Comparison of ENCODE assay signal across 8 cellular contexts in the genomic region with DNA sequence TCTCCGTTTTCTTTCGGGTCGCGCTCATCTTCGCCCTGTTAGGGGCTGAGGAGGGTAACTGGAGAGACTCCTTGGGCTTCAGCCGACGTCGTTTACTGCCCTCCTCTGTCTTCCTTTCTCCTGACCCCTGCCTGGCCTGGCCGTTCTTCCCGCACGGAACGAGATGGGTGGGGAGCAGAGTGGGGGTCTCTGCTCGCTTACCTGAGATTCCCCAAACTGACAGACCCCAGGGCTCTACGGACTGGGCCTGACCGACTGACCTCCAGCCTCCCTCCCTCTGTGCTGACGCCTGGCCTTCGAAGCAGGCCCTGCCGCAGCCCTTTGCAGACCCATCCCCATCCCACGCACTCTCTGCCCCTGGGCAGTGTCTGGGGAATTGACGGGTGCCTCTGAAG. TPM values are rescaled to one million over a fixed set of nuclear protein-coding genes. Genes with fewer than 3 reads are reported as not detected.
DNase-seq lines count a peak whose midpoint lies in the region; ATAC-seq and TF ChIP-seq lines count a peak whose summit lies in the region.

No MANE protein-coding gene starts in this region.

- peaks cover 6% of the 10 kb centered on the region for H3K27me3 Mint-ChIP-seq in CD4-positive, CD25-positive, alpha-beta regulatory T cell
- peaks cover 4% of the 10 kb centered on the region for H3K27me3 Mint-ChIP-seq in activated CD8-positive, alpha-beta T cell treated with anti-CD3 and anti-CD28 coated beads, Interleukin-2, amount 10 ng/mL, durations not matched to agents 7 days and 5 days (ENCODE audit: low read depth)

- peak overlapping the region; percentile 80 for H3K27ac ChIP-seq in CD4-positive, CD25-positive, alpha-beta regulatory T cell (ENCODE audit: insufficient read depth, low read length, poor library complexity, severe bottlenecking)
- H3K27ac ChIP-seq in cardiac muscle cell, result peak overlapping the region; percentile 96

- peaks cover 17 to 43% (median 34%) of the 10 kb centered on the region in 4 donors for H3K4me1 Mint-ChIP-seq in CD4-positive, CD25-positive, alpha-beta regulatory T cell
- peaks cover 33% of the 10 kb centered on the region for H3K4me1 Mint-ChIP-seq in activated CD8-positive, alpha-beta T cell treated with anti-CD3 and anti-CD28 coated beads, Interleukin-2, amount 10 ng/mL, durations not matched to agents 7 days and 5 days (ENCODE audit: low read depth)

- H3K9me3 ChIP-seq in CD4-positive, CD25-positive, alpha-beta regulatory T cell (ENCODE audit: control insufficient read depth in 2 of 2, low read length in 2 of 2), result peaks cover 8 to 14% of the 10 kb centered on the region in 2 experiments
- no peaks in the 10 kb centered on the region for H3K9me3 ChIP-seq in cardiac muscle cell (ENCODE audit: low read depth)

- TF ChIP-seq CTCF in cardiac muscle cell (IDR thresholded peaks at IDR 0.05; ENCODE audit: low read depth, low read length) (no peak), retinal pigment epithelial cell (conservative IDR thresholded peaks at IDR 0.05; ENCODE audit: low read depth, low read length) (no peak)

- POLR2A ChIA-PET in activated CD8-positive, alpha-beta T cell treated with anti-CD3 and anti-CD28 coated beads, Interleukin-2, amount 10 ng/mL, durations not matched to agents 7 days and 5 days (lab: Charles Lee), result no interaction called here

- peaks cover 16% of the 10 kb centered on the region for H3K4me1 ChIP-seq in CD4-positive, CD25-positive, alpha-beta regulatory T cell (ENCODE audit: control insufficient read depth, insufficient read depth, low read length, poor library complexity, severe bottlenecking)
- H3K4me1 ChIP-seq in cardiac muscle cell (ENCODE audit: low read depth), result peaks cover 9% of the 10 kb centered on the region

- peak overlapping the region; percentile 72 to 96 (median 94) for H3K4me3 Mint-ChIP-seq in CD4-positive, CD25-positive, alpha-beta regulatory T cell
- H3K4me3 Mint-ChIP-seq in activated CD8-positive, alpha-beta T cell treated with anti-CD3 and anti-CD28 coated beads, Interleukin-2, amount 10 ng/mL, durations not matched to agents 7 days and 5 days, result peak overlapping the region; percentile 96

- no peak for ATAC-seq in CD4-positive, CD25-positive, alpha-beta regulatory T cell (ENCODE audit: low read depth in 2 of 2)
- peak; percentile 9 for ATAC-seq in HG02798 (IDR thresholded peaks at IDR 0.05; ENCODE audit: poor library complexity, unreplicated experiment)
- ATAC-seq in activated CD8-positive, alpha-beta T cell treated with anti-CD3 and anti-CD28 coated beads, Interleukin-2, amount 10 ng/mL, durations not matched to agents 7 days and 5 days, result no peak

- peak overlapping the region; percentile 86 to 96 (median 86) for H3K27ac Mint-ChIP-seq in CD4-positive, CD25-positive, alpha-beta regulatory T cell
- peak overlapping the region; percentile 95 for H3K27ac Mint-ChIP-seq in activated CD8-positive, alpha-beta T cell treated with anti-CD3 and anti-CD28 coated beads, Interleukin-2, amount 10 ng/mL, durations not matched to agents 7 days and 5 days

- peaks cover 2 to 15% (median 7%) of the 10 kb centered on the region in 7 donors for H3K9me3 Mint-ChIP-seq in CD4-positive, CD25-positive, alpha-beta regulatory T cell
- H3K9me3 Mint-ChIP-seq in activated CD8-positive, alpha-beta T cell treated with anti-CD3 and anti-CD28 coated beads, Interleukin-2, amount 10 ng/mL, durations not matched to agents 7 days and 5 days (ENCODE audit: insufficient read depth), result peaks cover 23% of the 10 kb centered on the region

- H3K27me3 ChIP-seq in CD4-positive, CD25-positive, alpha-beta regulatory T cell (ENCODE audit: control insufficient read depth, insufficient read depth, low read length), result no peaks in the 10 kb centered on the region
- H3K27me3 ChIP-seq in cardiac muscle cell, result no peaks in the 10 kb centered on the region

- H3K4me3 ChIP-seq in CD4-positive, CD25-positive, alpha-beta regulatory T cell (ENCODE audit: low read depth, low read length), result peak overlapping the region; percentile 89
- peak overlapping the region; percentile 96 for H3K4me3 ChIP-seq in cardiac muscle cell
- peak overlapping the region; percentile 99 for H3K4me3 ChIP-seq in retinal pigment epithelial cell (ENCODE audit: low read length)

- CTCF ChIA-PET in activated CD8-positive, alpha-beta T cell treated with anti-CD3 and anti-CD28 coated beads, Interleukin-2, amount 10 ng/mL, durations not matched to agents 7 days and 5 days (lab: Charles Lee), result no interaction called here

- H3K36me3 Mint-ChIP-seq in CD4-positive, CD25-positive, alpha-beta regulatory T cell, result peaks cover 16% of the 10 kb centered on the region
- H3K36me3 Mint-ChIP-seq in activated CD8-positive, alpha-beta T cell treated with anti-CD3 and anti-CD28 coated beads, Interleukin-2, amount 10 ng/mL, durations not matched to agents 7 days and 5 days (ENCODE audit: low read depth), result peaks cover 28% of the 10 kb centered on the region

- DNase-seq in CD4-positive, CD25-positive, alpha-beta regulatory T cell, result no peak
- no peak for DNase-seq in activated CD8-positive, alpha-beta T cell treated with anti-CD3 and anti-CD28 coated beads, Interleukin-2, amount 10 ng/mL, durations not matched to agents 7 days and 5 days
- peak; percentile 35 to 41 for DNase-seq in cardiac muscle cell (ENCODE audit: low read depth in 1 of 2, low spot score in 1 of 2)
- DNase-seq in retinal pigment epithelial cell (ENCODE audit: low read depth), result no peak
- DNase-seq in GOT3 (lab: John Stamatoyannopoulos, UW), result no peak
- DNase-seq in Kasumi-1 (lab: John Stamatoyannopoulos, UW), result no peak
- no peak for DNase-seq in NK-92 (lab: John Stamatoyannopoulos, UW; ENCODE audit: unreplicated experiment)

- H3K36me3 ChIP-seq in CD4-positive, CD25-positive, alpha-beta regulatory T cell (ENCODE audit: control insufficient read depth, insufficient read depth, low read length), result peaks cover 15% of the 10 kb centered on the region
- H3K36me3 ChIP-seq in cardiac muscle cell, result peaks cover 19% of the 10 kb centered on the region

RNA-seq across cellular contexts. Expression of a gene that starts 0.4 kb away (rescaled TPM):
- total RNA-seq in CD4-positive, CD25-positive, alpha-beta regulatory T cell, result 14.8 TPM
- 10 to 100 TPM; 18.5 to 23.7 (median 21.4) TPM for polyA plus RNA-seq in CD4-positive, CD25-positive, alpha-beta regulatory T cell
- total RNA-seq in activated CD8-positive, alpha-beta T cell treated with anti-CD3 and anti-CD28 coated beads, Interleukin-2, amount 10 ng/mL, durations not matched to agents 7 days and 5 days, result 10 to 100 TPM; 15.8 to 16.1 TPM
- total RNA-seq in cardiac muscle cell, result 21.8 and 22.4 TPM in 2 replicates
- 32.4 and 32.5 TPM in 2 replicates for polyA plus RNA-seq in cardiac muscle cell

RNA-seq across cellular contexts. Expression of a gene that starts 46.1 kb away (rescaled TPM):
- total RNA-seq in CD4-positive, CD25-positive, alpha-beta regulatory T cell, result 10.9 TPM
- polyA plus RNA-seq in CD4-positive, CD25-positive, alpha-beta regulatory T cell, result 10 to 100 TPM; 15.4 to 34.4 (median 19.7) TPM
- under 1 TPM; 0.73 to 0.76 TPM for total RNA-seq in activated CD8-positive, alpha-beta T cell treated with anti-CD3 and anti-CD28 coated beads, Interleukin-2, amount 10 ng/mL, durations not matched to agents 7 days and 5 days
- total RNA-seq in cardiac muscle cell, result 243 and 244 TPM in 2 replicates
- polyA plus RNA-seq in cardiac muscle cell, result 205 and 275 TPM in 2 replicates

Comparison
In these comparisons a context has a peak if more than half of its experiments do, and no peak if none do; other contexts are left out.
1. DNase-seq: peak in cardiac muscle cell (2 of 2); none in CD4-positive, CD25-positive, alpha-beta regulatory T cell (0 of 3), activated CD8-positive, alpha-beta T cell treated with anti-CD3 and anti-CD28 coated beads, Interleukin-2, amount 10 ng/mL, durations not matched to agents 7 days and 5 days (single experiment), retinal pigment epithelial cell (single experiment), GOT3 (single experiment), Kasumi-1 (0 of 2) and NK-92 (single experiment).
2. RNA of a gene that starts 46.1 kb away (total RNA-seq): 243 to 244 TPM in cardiac muscle cell; 10.9 TPM in CD4-positive, CD25-positive, alpha-beta regulatory T cell (single experiment) and 0.73 to 0.76 TPM in activated CD8-positive, alpha-beta T cell treated with anti-CD3 and anti-CD28 coated beads, Interleukin-2, amount 10 ng/mL, durations not matched to agents 7 days and 5 days; every median in the first group is over 10 times any median in the second.
3. Peak in every context shown above with its lines, with median percentiles within 50 percentile points of each other: H3K4me3 ChIP-seq.